In genomic region chr3:16103472-16103871, GRCh38 we compare ENCODE assay signal across 12 cellular contexts.
DNase-seq lines count a peak whose midpoint lies in the region; ATAC-seq and TF ChIP-seq lines count a peak whose summit lies in the region.
"Had no signal": no experiment of that assay in that cellular context is flagged by ENCODE, and none has a peak within 500 bp of the region (broad histone marks: within the 10 kb centered on the region; RNA-seq: fewer than 3 reads in every experiment).

No MANE protein-coding gene starts in this region.

- DNase-seq in AG04449 (ENCODE audit: low read depth, low spot score), result peak; percentile 89
- DNase-seq in NCI-H226, result peak; percentile 82
- DNase-seq in fibroblast of peridontal ligament (ENCODE audit: extremely low read depth), result peak; percentile 99
- DNase-seq in non-pigmented ciliary epithelial cell (ENCODE audit: low read depth), result peak; percentile 83
- DNase-seq in NCI-H748 treated with DMSO at 0.1 percent for 48 hours (lab: John Stamatoyannopoulos, UW), result no peak
- DNase-seq in head of caudate nucleus, result no peak
- no peak for DNase-seq in activated naive CD4-positive, alpha-beta T cell treated with Interleukin-2 at 50 U/mL for 16 hours
- DNase-seq: AML-193; islet precursor cell; stimulated activated naive CD4-positive, alpha-beta T cell treated with Interleukin-2 at 50 U/mL for 16 hours; T-helper 2 cell had no signal

- peak overlapping the region; percentile 20 for H3K4me3 ChIP-seq in AG04449 (ENCODE audit: low read depth, low read length)

- POLR2A ChIA-PET in AG04449 (lab: Yijun Ruan, JAX), result interaction anchor here (1.1 to 2.6 kb wide), 9 partner anchors 9 to 70 kb away, joined by 3 to 21 read pairs (median 7); no protein-coding TSS in a partner anchor

- intact Hi-C loops in head of caudate nucleus (cut with DNase I), result no loop called here

- CTCF ChIA-PET in AG04449 (lab: Yijun Ruan, JAX), result interaction anchor here (0.9 to 2.3 kb wide), 9 partner anchors 11 to 73 kb away, joined by 3 to 11 read pairs (median 4); partner anchors contain the start of gene GALNT15

- ATAC-seq in HG03565 (IDR thresholded peaks at IDR 0.05; ENCODE audit: unreplicated experiment), result no peak

- no peak for TF ChIP-seq CTCF in AG04449 (IDR thresholded peaks at IDR 0.05; ENCODE audit: insufficient read depth, low read length, missing control alignments)

Comparison
In these comparisons a context has a peak if more than half of its experiments do, and no peak if none do; other contexts are left out.
1. DNase-seq: peak in AG04449 (single experiment), NCI-H226 (single experiment), fibroblast of peridontal ligament (single experiment) and non-pigmented ciliary epithelial cell (single experiment); none in NCI-H748 treated with DMSO at 0.1 percent for 48 hours (single experiment), head of caudate nucleus (0 of 42) and activated naive CD4-positive, alpha-beta T cell treated with Interleukin-2 at 50 U/mL for 16 hours (single experiment).